In genomic region chr15:75483961-75484360, GRCh38 we compare ENCODE assay signal across 26 cellular contexts.
"Had no signal": no experiment of that assay in that cellular context is flagged by ENCODE, and none has a peak within 500 bp of the region (broad histone marks: within the 10 kb centered on the region; RNA-seq: fewer than 3 reads in every experiment).

No MANE protein-coding gene starts in this region.

- H3K27ac ChIP-seq: brain microvascular endothelial cell, gastroesophageal sphincter, heart left ventricle, ovary, thoracic aorta, VCaP had no signal

- H3K9me3 ChIP-seq: gastroesophageal sphincter, heart left ventricle, ovary, thoracic aorta had no signal

- H3K27me3 ChIP-seq: brain microvascular endothelial cell, gastroesophageal sphincter, heart left ventricle, ovary had no signal

- H3K4me3 Mint-ChIP-seq: activated naive CD8-positive, alpha-beta T cell; activated T-cell treated with anti-CD3 and anti-CD28 coated beads, Interleukin-2, amount 50 U/mL, for 24 hours; immature natural killer cell; mesothelial cell of epicardium; naive thymus-derived CD4-positive, alpha-beta T cell had no signal

- H3K4me1 Mint-ChIP-seq: immature natural killer cell, mesothelial cell of epicardium had no signal

- ATAC-seq: gastroesophageal sphincter; heart left ventricle; naive thymus-derived CD4-positive, alpha-beta T cell had no signal

- H3K27me3 Mint-ChIP-seq: activated naive CD8-positive, alpha-beta T cell; activated T-cell treated with anti-CD3 and anti-CD28 coated beads, Interleukin-2, amount 50 U/mL, for 24 hours; naive thymus-derived CD4-positive, alpha-beta T cell; progenitor cell of endocrine pancreas had no signal

- H3K4me1 ChIP-seq: gastroesophageal sphincter had no signal

- H3K36me3 ChIP-seq: ovary had no signal

- H3K4me3 ChIP-seq: gastroesophageal sphincter, heart left ventricle, ovary, thoracic aorta had no signal

- H3K27ac Mint-ChIP-seq: activated T-cell treated with anti-CD3 and anti-CD28 coated beads, Interleukin-2, amount 50 U/mL, for 24 hours; mesothelial cell of epicardium; naive thymus-derived CD4-positive, alpha-beta T cell had no signal

- H3K9me3 Mint-ChIP-seq: activated T-cell treated with anti-CD3 and anti-CD28 coated beads, Interleukin-2, amount 50 U/mL, for 24 hours; immature natural killer cell; naive thymus-derived CD4-positive, alpha-beta T cell had no signal

- DNase-seq: activated CD4-positive, alpha-beta T cell treated with anti-CD3 and anti-CD28 coated beads for 48 hours; activated CD4-positive, alpha-beta T cell treated with anti-CD3 and anti-CD28 coated beads, Interleukin-2, amount 50 U/mL, for 48 hours; activated CD8-positive, alpha-beta memory T cell treated with anti-CD3 and anti-CD28 coated beads, Interleukin-2, amount 50 U/mL, for 48 hours; activated effector memory CD4-positive, alpha-beta T cell treated with Interleukin-2 at 50 U/mL for 16 hours; activated naive CD4-positive, alpha-beta T cell treated with Interleukin-2 at 50 U/mL for 16 hours; activated T-cell treated with anti-CD3 and anti-CD28 coated beads, Interleukin-2, amount 50 U/mL, for 24 hours; effector CD4-positive, alpha-beta T cell; erythroblast; heart left ventricle; hypothalamus; immature natural killer cell; naive thymus-derived CD4-positive, alpha-beta T cell; ovary; stimulated activated CD4-positive, alpha-beta T cell treated with anti-CD3 and anti-CD28 coated beads, Interleukin-15, amount 100 ng/mL, for 24 hours; stimulated activated CD4-positive, alpha-beta T cell treated with anti-CD3 and anti-CD28 coated beads, Interleukin-2, amount 100 ng/mL, for 24 hours; stimulated activated naive CD4-positive, alpha-beta T cell treated with Interleukin-2 at 50 U/mL for 16 hours; T-helper 1 cell; T-helper 9 cell; trophoblast cell had no signal
